Comparison of ENCODE assay signal across 8 cellular contexts in the genomic region with DNA sequence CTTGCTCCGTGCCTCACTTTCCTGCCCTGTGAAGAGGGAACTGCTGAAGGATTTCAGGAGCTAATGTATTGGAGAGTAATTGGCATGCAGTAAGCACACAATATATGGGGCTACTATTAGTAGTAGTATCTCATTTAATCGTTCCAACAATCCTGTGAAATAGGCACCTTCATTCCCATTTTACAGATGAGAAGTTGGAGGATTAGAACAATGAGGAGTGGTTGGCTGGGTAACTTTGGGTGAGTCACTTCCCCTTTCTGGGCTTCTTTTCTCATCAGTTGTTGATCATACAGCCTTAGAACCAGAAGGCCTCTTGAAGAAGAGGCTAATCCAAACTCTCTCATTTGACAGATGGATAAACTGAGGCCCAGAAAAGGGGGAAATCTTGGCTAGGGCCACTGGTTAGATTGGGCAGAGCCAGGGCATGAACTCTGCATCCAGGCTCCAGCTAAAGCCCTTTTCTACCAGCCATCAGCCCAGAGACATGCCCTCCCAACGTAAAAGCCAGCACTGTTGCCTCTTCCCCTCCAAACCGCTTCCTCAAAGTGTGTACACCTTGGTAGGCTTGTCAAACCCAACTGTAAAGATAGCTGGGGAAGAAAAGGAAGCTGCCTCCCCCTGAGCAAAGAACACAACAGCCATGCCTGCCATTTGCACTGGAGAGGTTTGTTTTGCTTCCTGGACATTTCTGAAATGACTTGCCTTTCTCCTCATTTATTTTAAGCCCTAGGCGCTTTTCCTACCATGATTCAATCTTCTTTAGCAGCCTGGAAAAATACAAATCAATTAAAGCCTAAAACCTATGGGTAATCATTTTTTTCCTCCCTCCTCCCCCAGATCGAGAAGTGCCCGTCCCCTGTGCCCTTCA. TPM values are rescaled to one million over a fixed set of nuclear protein-coding genes. Genes with fewer than 3 reads are reported as not detected.
DNase-seq lines count a peak whose midpoint lies in the region; ATAC-seq and TF ChIP-seq lines count a peak whose summit lies in the region.

No MANE protein-coding gene starts in this region.

- CTCF ChIA-PET in AG04450 (lab: Charles Lee), result interaction anchor here (0.7 to 3.0 kb wide), 4 partner anchors 21 to 24 kb away, joined by 3 to 11 read pairs (median 4); no protein-coding TSS in a partner anchor
- CTCF ChIA-PET in naive thymus-derived CD4-positive, alpha-beta T cell (lab: Charles Lee), result interaction anchor here (0.6 to 0.7 kb wide), 2 partner anchors 23 to 265 kb away, joined by 3 read pairs; no protein-coding TSS in a partner anchor

- POLR2A ChIA-PET in AG04450 (lab: Yijun Ruan, JAX), result interaction anchor here (1.0 kb wide), 1 partner anchor 210 kb away, joined by 3 read pairs; a partner anchor contains a TSS
- POLR2A ChIA-PET in naive thymus-derived CD4-positive, alpha-beta T cell (lab: Charles Lee), result interaction anchor here (0.9 to 2.5 kb wide), 2 partner anchors 210 to 226 kb away, joined by 3 to 9 read pairs; a partner anchor contains a TSS

- H3K4me3 ChIP-seq in AG04450 (ENCODE audit: low read depth, low read length), result peak overlapping the region; percentile 90
- H3K4me3 ChIP-seq in ascending aorta, result peak overlapping the region in 1 of 2 donors; percentile 78
- no peak overlapping the region for H3K4me3 ChIP-seq in naive thymus-derived CD4-positive, alpha-beta T cell (ENCODE audit: low read length)

- H3K36me3 ChIP-seq in ascending aorta, result peaks cover 0 to 7% of the 10 kb centered on the region in 2 donors
- H3K36me3 ChIP-seq in naive thymus-derived CD4-positive, alpha-beta T cell (ENCODE audit: control insufficient read depth in 2 of 3, insufficient read depth in 3 of 3, low read length in 3 of 3), result no peaks in the 10 kb centered on the region

- H3K27ac ChIP-seq in AG04450 (ENCODE audit: low read depth, low read length) (peak overlapping the region; percentile 11), ascending aorta (peak overlapping the region; percentile 64 to 71)
- H3K27ac ChIP-seq in naive thymus-derived CD4-positive, alpha-beta T cell (ENCODE audit: low read depth, low read length), result peak overlapping the region; percentile 23

- no peaks in the 10 kb centered on the region for H3K36me3 Mint-ChIP-seq in HFFc6 (ENCODE audit: low read depth)
- H3K36me3 Mint-ChIP-seq in naive thymus-derived CD4-positive, alpha-beta T cell, result peaks cover 0 to 4% (median 0%) of the 10 kb centered on the region in 5 donors

- no peaks in the 10 kb centered on the region for H3K9me3 Mint-ChIP-seq in HFFc6
- H3K9me3 Mint-ChIP-seq in naive thymus-derived CD4-positive, alpha-beta T cell, result no peaks in the 10 kb centered on the region

- intact Hi-C loops in ascending aorta (cut with DNase I), result loop anchor here (5.0 kb wide), 1 partner anchor 472 kb away; a partner anchor contains a TSS
- intact Hi-C loops in naive thymus-derived CD4-positive, alpha-beta T cell (cut with micrococcal nuclease), result loop anchor here in 1 of 2 donors (2.0 kb wide), 1 partner anchor 23 kb away; no protein-coding TSS in a partner anchor

- H3K27me3 ChIP-seq in AG04450 (ENCODE audit: control insufficient read depth, insufficient read depth, low read length) (no peaks in the 10 kb centered on the region), ascending aorta (no peaks in the 10 kb centered on the region)
- no peaks in the 10 kb centered on the region for H3K27me3 ChIP-seq in naive thymus-derived CD4-positive, alpha-beta T cell (ENCODE audit: control insufficient read depth in 2 of 2, insufficient read depth in 2 of 2, low read length in 2 of 2)

- H3K4me1 ChIP-seq in ascending aorta, result peaks cover 3 to 8% of the 10 kb centered on the region in 2 donors
- peaks cover 0 to 6% of the 10 kb centered on the region in 2 donors for H3K4me1 ChIP-seq in naive thymus-derived CD4-positive, alpha-beta T cell (ENCODE audit: control insufficient read depth in 2 of 2, insufficient read depth in 2 of 2, low read length in 2 of 2)

- ATAC-seq in naive thymus-derived CD4-positive, alpha-beta T cell, result no peak
- ATAC-seq in HG02885 (IDR thresholded peaks at IDR 0.05; ENCODE audit: poor library complexity, unreplicated experiment) (no peak), GM19324 (IDR thresholded peaks at IDR 0.05; ENCODE audit: low FRiP score, unreplicated experiment) (no peak)

- H3K4me1 Mint-ChIP-seq in HFFc6 (ENCODE audit: low read depth), result peaks cover 13% of the 10 kb centered on the region
- H3K4me1 Mint-ChIP-seq in naive thymus-derived CD4-positive, alpha-beta T cell, result peaks cover 5 to 25% (median 7%) of the 10 kb centered on the region in 7 donors

- H3K4me3 Mint-ChIP-seq in HFFc6, result peak overlapping the region; percentile 82
- H3K4me3 Mint-ChIP-seq in naive thymus-derived CD4-positive, alpha-beta T cell, result peak overlapping the region; percentile 73 to 93 (median 81)

- peak overlapping the region; percentile 73 for H3K27ac Mint-ChIP-seq in HFFc6
- H3K27ac Mint-ChIP-seq in naive thymus-derived CD4-positive, alpha-beta T cell, result peak overlapping the region; percentile 71 to 89 (median 85)

- peaks cover 11% of the 10 kb centered on the region for H3K27me3 Mint-ChIP-seq in HFFc6 (ENCODE audit: insufficient read depth)
- H3K27me3 Mint-ChIP-seq in naive thymus-derived CD4-positive, alpha-beta T cell, result peaks cover 0 to 12% (median 0%) of the 10 kb centered on the region in 5 donors

- DNase-seq in AG04450 (ENCODE audit: low read depth, low spot score) (no peak), HFFc6 (no peak), ascending aorta (ENCODE audit: low spot score in 2 of 2) (no peak), inferior parietal cortex (ENCODE audit: extremely low spot score) (no peak)
- peak in 1 of 9 donors; percentile 6 for DNase-seq in naive thymus-derived CD4-positive, alpha-beta T cell
- no peak for DNase-seq in stimulated activated CD8-positive, alpha-beta memory T cell treated with anti-CD3 and anti-CD28 coated beads, Interleukin-4, amount 100 ng/mL, for 48 hours

- TF ChIP-seq CTCF in AG04450 (IDR thresholded peaks at IDR 0.05; ENCODE audit: low read depth, low read length), result no peak
- no peak for TF ChIP-seq CTCF in HFFc6 (IDR thresholded peaks at IDR 0.05)
- no peak for TF ChIP-seq CTCF in ascending aorta (IDR thresholded peaks at IDR 0.05)

- H3K9me3 ChIP-seq in AG04450 (ENCODE audit: control insufficient read depth, insufficient read depth, low read length) (no peaks in the 10 kb centered on the region; the same call in 1 of the 2 replicates), ascending aorta (no peaks in the 10 kb centered on the region)
- H3K9me3 ChIP-seq in naive thymus-derived CD4-positive, alpha-beta T cell (ENCODE audit: control insufficient read depth in 2 of 3, low read length in 3 of 3), result no peaks in the 10 kb centered on the region

RNA-seq across cellular contexts. Expression of a gene that starts 1.0 kb away (rescaled TPM):
- polyA plus RNA-seq in AG04450 (2011; rRNA removed), result 3.3 and 3.6 TPM in 2 replicates
- polyA minus RNA-seq in AG04450 (2011; rRNA and poly(A)+ RNA removed), result 3.5 and 6.7 TPM in 2 replicates
- total RNA-seq in HFFc6 (2021; fragmentation: NEBNext Ultra II Directional; extraction: Animal tissue kit (Norgen Biotek cat#: 25700)), result 1 to 10 TPM; 5.7 to 8.9 (median 6.3) TPM
- total RNA-seq in ascending aorta, result 5.9 TPM
- total RNA-seq in naive thymus-derived CD4-positive, alpha-beta T cell, result 1 to 10 TPM in 4 of 5 experiments, under 1 TPM in 1; 0.61 to 2.5 (median 1.1) TPM
- polyA plus RNA-seq in naive thymus-derived CD4-positive, alpha-beta T cell, result 1 to 10 TPM; 2.2 to 3.1 TPM

RNA-seq across cellular contexts. Expression of a gene that starts 1.6 kb away (rescaled TPM):
- polyA plus RNA-seq in AG04450 (2011; rRNA removed), result 0.14 and 0.15 TPM in 2 replicates
- polyA minus RNA-seq in AG04450 (2011; rRNA and poly(A)+ RNA removed), result 0.41 and 0.52 TPM in 2 replicates
- total RNA-seq in HFFc6 (2021; fragmentation: NEBNext Ultra II Directional; extraction: Animal tissue kit (Norgen Biotek cat#: 25700)), result under 1 TPM in 5 of 6 experiments, not detected in 1; 0.07 to 0.24 (median 0.12) TPM
- total RNA-seq in ascending aorta, result not detected
- under 1 TPM in 2 of 5 experiments, not detected in 3; 0.10 to 0.20 TPM for total RNA-seq in naive thymus-derived CD4-positive, alpha-beta T cell
- polyA plus RNA-seq in naive thymus-derived CD4-positive, alpha-beta T cell, result under 1 TPM in 1 of 2 donors, not detected in 1; 0.12 TPM

Comparison
In these comparisons a context has a peak if more than half of its experiments do, and no peak if none do; other contexts are left out.
1. H3K27ac ChIP-seq: peak in every context shown above with its lines; median percentile 68 in ascending aorta; 23 in naive thymus-derived CD4-positive, alpha-beta T cell; 11 in AG04450.